8 cellular contexts compared by ENCODE assay signal in genomic region chr1:205775717-205776056, GRCh38. TPM values are rescaled to one million over a fixed set of nuclear protein-coding genes. Genes with fewer than 3 reads are reported as not detected.
DNase-seq lines count a peak whose midpoint lies in the region; ATAC-seq, FAIRE-seq and TF ChIP-seq lines count a peak whose summit lies in the region.

No MANE protein-coding gene starts in this region.

- H3K79me2 ChIP-seq in fibroblast of lung (ENCODE audit: control insufficient read depth, insufficient read depth, low read length) = no peaks in the 10 kb centered on the region

- H3K4me2 ChIP-seq in fibroblast of lung (ENCODE audit: extremely low read depth, insufficient read depth, low read length) = peak overlapping the region; percentile 59

- no peaks in the 10 kb centered on the region for H3K4me1 ChIP-seq in fibroblast of lung (ENCODE audit: control insufficient read depth, extremely low read depth, insufficient read depth, low read length)
- H3K4me1 ChIP-seq in pancreas = peaks cover 0 to 3% (median 0%) of the 10 kb centered on the region in 3 donors

- H3K27me3 ChIP-seq in fibroblast of lung (ENCODE audit: control insufficient read depth, insufficient read depth, low read length) (no peaks in the 10 kb centered on the region), pancreas (no peaks in the 10 kb centered on the region)

- no peak overlapping the region for H2AFZ ChIP-seq in fibroblast of lung (ENCODE audit: low read length)

- DNase-seq in EL (peak; percentile 59), RWPE1 (ENCODE audit: low spot score) (peak; percentile 68), fibroblast of lung (ENCODE audit: low read depth in 2 of 2) (peak; percentile 44 to 65), pancreas (no peak)
- DNase-seq in activated CD4-positive, alpha-beta T cell treated with anti-CD3 and anti-CD28 coated beads, Interleukin-2, amount 50 U/mL, for 1 hour = no peak

- no peaks in the 10 kb centered on the region for H4K20me1 ChIP-seq in fibroblast of lung (ENCODE audit: control insufficient read depth, extremely low read depth, insufficient read depth, low read length)

- POLR2A ChIA-PET in RWPE1 (lab: Yijun Ruan, JAX; ENCODE audit: low non-redundant PET) = no interaction called here

- intact Hi-C loops in pancreas (cut with DNase I) = no loop called here

- H3K9me3 ChIP-seq in fibroblast of lung (ENCODE audit: control insufficient read depth, insufficient read depth, low read depth, low read length) = no peaks in the 10 kb centered on the region
- H3K9me3 ChIP-seq in pancreas = no peaks in the 10 kb centered on the region

- no peak for TF ChIP-seq CTCF in RWPE1 (conservative IDR thresholded peaks at IDR 0.05; ENCODE audit: low read depth)
- no peak for TF ChIP-seq CTCF in fibroblast of lung (conservative IDR thresholded peaks at IDR 0.05 in 1 of 2, IDR thresholded peaks at IDR 0.05 in 1 of 2; ENCODE audit: low read depth in 1 of 2, low read length in 2 of 2)
- no peak for TF ChIP-seq CTCF in pancreas (IDR thresholded peaks at IDR 0.05)

- H3K4me3 ChIP-seq in fibroblast of lung (replicated peaks in 1 of 4; ENCODE audit: control extremely low read depth in 1 of 4, insufficient read depth in 1 of 4, low read depth in 3 of 4, low read length in 4 of 4) (peak overlapping the region in 3 of 4 experiments; percentile 73 to 94 (median 77)), pancreas (peak overlapping the region in 2 of 4 donors; percentile 72 to 81)

- H3K36me3 ChIP-seq in fibroblast of lung (ENCODE audit: control insufficient read depth, insufficient read depth, low read length) (no peaks in the 10 kb centered on the region), pancreas (no peaks in the 10 kb centered on the region)

- H3K27ac ChIP-seq in RWPE1 (peak overlapping the region; percentile 77), fibroblast of lung (ENCODE audit: insufficient read depth, low read length) (peak overlapping the region; percentile 38), pancreas (no peak overlapping the region)

- H3K9ac ChIP-seq in fibroblast of lung (ENCODE audit: insufficient read depth, low read length) = no peak overlapping the region

- CTCF ChIA-PET in RWPE1 (lab: Yijun Ruan, JAX) = interaction anchor here (0.7 to 1.3 kb wide), 3 partner anchors 15 to 767 kb away, joined by 3 to 5 read pairs (median 4); no protein-coding TSS in a partner anchor

- ATAC-seq in pancreas (peak; percentile 3 to 39 (median 20)), HG02885 (IDR thresholded peaks at IDR 0.05; ENCODE audit: poor library complexity, unreplicated experiment) (no peak), GM19328 (IDR thresholded peaks at IDR 0.05; ENCODE audit: unreplicated experiment) (no peak), HG03025 (IDR thresholded peaks at IDR 0.05; ENCODE audit: low FRiP score, unreplicated experiment) (no peak)

- no peak for FAIRE-seq in pancreas (lab: Jason Lieb, UNC)

RNA-seq across cellular contexts. Expression of gene RAB29, which starts 0.4 kb away (rescaled TPM):
- 26.2 and 35.2 TPM in 2 replicates for total RNA-seq in fibroblast of lung
- 31.5 and 34.5 TPM in 2 replicates for polyA plus RNA-seq in fibroblast of lung
- polyA plus RNA-seq in fibroblast of lung (2012) = 22.3 and 27.0 TPM in 2 replicates
- 21.4 and 25.8 TPM in 2 replicates for polyA minus RNA-seq in fibroblast of lung (ENCODE audit: low replicate concordance)
- total RNA-seq in pancreas = 10 to 100 TPM in 2 of 6 donors, 1 to 10 TPM in 4; 5.4 to 12.2 (median 7.0) TPM
- polyA plus RNA-seq in pancreas = 10 to 100 TPM in 1 of 2 donors, 1 to 10 TPM in 1; 6.5 to 10.8 TPM

RNA-seq across cellular contexts. Expression of gene NUCKS1, which starts 25.7 kb away (rescaled TPM):
- total RNA-seq in fibroblast of lung (98.1 and 113 TPM in 2 replicates), pancreas (10 to 100 TPM; 33.0 to 69.6 (median 53.5) TPM)
- polyA plus RNA-seq in fibroblast of lung (113 and 137 TPM in 2 replicates), pancreas (10 to 100 TPM; 15.1 to 91.4 TPM)
- 94.8 and 107 TPM in 2 replicates for polyA plus RNA-seq in fibroblast of lung (2012)
- polyA minus RNA-seq in fibroblast of lung (ENCODE audit: low replicate concordance) = 62.8 and 66.3 TPM in 2 replicates

RNA-seq across cellular contexts. Expression of gene SLC41A1, which starts 37.3 kb away (rescaled TPM):
- total RNA-seq in fibroblast of lung = 14.6 and 24.6 TPM in 2 replicates
- 28.5 and 28.9 TPM in 2 replicates for polyA plus RNA-seq in fibroblast of lung
- polyA plus RNA-seq in fibroblast of lung (2012) = 14.1 and 16.0 TPM in 2 replicates
- polyA minus RNA-seq in fibroblast of lung (ENCODE audit: low replicate concordance) = 24.2 and 27.0 TPM in 2 replicates
- 10 to 100 TPM; 27.7 to 57.7 (median 41.1) TPM for total RNA-seq in pancreas
- 10 to 100 TPM; 20.7 to 27.4 TPM for polyA plus RNA-seq in pancreas

Comparison
In these comparisons a context has a peak if more than half of its experiments do, and no peak if none do; other contexts are left out.
1. DNase-seq: peak in EL (single experiment), RWPE1 (single experiment) and fibroblast of lung (2 of 2); none in pancreas (0 of 6) and activated CD4-positive, alpha-beta T cell treated with anti-CD3 and anti-CD28 coated beads, Interleukin-2, amount 50 U/mL, for 1 hour (single experiment).
2. H3K27ac ChIP-seq: peak in RWPE1 (single experiment) and fibroblast of lung (single experiment); none in pancreas (0 of 4).
3. ATAC-seq: peak in pancreas (4 of 4); none in HG02885 (single experiment), GM19328 (single experiment) and HG03025 (single experiment).